In the genomic region with DNA sequence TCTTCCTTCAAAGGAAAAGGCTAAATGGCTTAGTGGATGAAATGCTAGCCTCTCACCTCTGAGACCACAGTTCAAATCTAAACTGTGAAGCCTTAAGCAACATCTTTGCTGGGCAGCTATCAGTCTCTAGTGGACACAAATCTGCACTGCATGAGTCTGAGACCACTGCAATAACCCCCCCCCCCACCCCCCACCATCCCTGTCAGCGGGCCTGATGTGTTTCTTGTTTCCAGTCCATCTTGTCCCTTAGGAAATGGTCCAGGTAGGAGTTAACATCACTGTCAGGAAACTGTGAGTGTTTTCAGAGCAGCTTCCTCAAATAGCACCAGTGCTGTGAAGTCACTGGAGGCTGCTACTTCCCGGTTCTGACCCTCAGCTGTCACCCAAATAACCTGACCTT, we compare ENCODE assay signal across 2 cellular contexts.
TF ChIP-seq lines count a peak whose summit lies in the region.

No MANE protein-coding gene starts in this region.

TF ChIP-seq in HEK293T, 16 proteins besides CTCF, POLR2A, EP300 and RAD21 (continued from another document):
- no peak for TF ChIP-seq ELF4 (IDR thresholded peaks at IDR 0.05)
- TF ChIP-seq BHLHE40 (IDR thresholded peaks at IDR 0.05; ENCODE audit: borderline replicate concordance): no peak
- TF ChIP-seq L3MBTL2 (conservative IDR thresholded peaks at IDR 0.05): no peak
- TF ChIP-seq SUZ12 (IDR thresholded peaks at IDR 0.05): no peak
- TF ChIP-seq HDGF (IDR thresholded peaks at IDR 0.05; ENCODE audit: borderline replicate concordance): no peak
- no peak for TF ChIP-seq FOXM1 (IDR thresholded peaks at IDR 0.05; ENCODE audit: borderline replicate concordance)
- no peak for TF ChIP-seq FOXA1 (IDR thresholded peaks at IDR 0.05)
- TF ChIP-seq CTBP1 (IDR thresholded peaks at IDR 0.05; ENCODE audit: borderline replicate concordance): no peak
- no peak for TF ChIP-seq ZNF384 (IDR thresholded peaks at IDR 0.05)
- TF ChIP-seq NFRKB (IDR thresholded peaks at IDR 0.05): no peak
- TF ChIP-seq TARDBP (IDR thresholded peaks at IDR 0.05): no peak
- TF ChIP-seq ARNT (IDR thresholded peaks at IDR 0.05): no peak
- TF ChIP-seq SP1 (IDR thresholded peaks at IDR 0.05): no peak

TF ChIP-seq in SK-N-SH, 30 proteins besides CTCF, POLR2A, EP300 and RAD21:
- TF ChIP-seq USF2 (IDR thresholded peaks at IDR 0.05; ENCODE audit: borderline replicate concordance, low read depth, low read length) (no peak), RFX5 (IDR thresholded peaks at IDR 0.05; ENCODE audit: low read length) (no peak), YY1 (IDR thresholded peaks at IDR 0.05; ENCODE audit: low read depth) (no peak), MXI1 (IDR thresholded peaks at IDR 0.05; ENCODE audit: low read depth, low read length) (no peak), REST (IDR thresholded peaks at IDR 0.05; ENCODE audit: low read depth, low read length) (no peak), SIN3A (IDR thresholded peaks at IDR 0.05; ENCODE audit: borderline replicate concordance, low read depth, low read length) (no peak), CHD2 (IDR thresholded peaks at IDR 0.05; ENCODE audit: low read length, partially characterized antibody) (peak; percentile 36), TCF12 (IDR thresholded peaks at IDR 0.05) (no peak), TEAD4 (IDR thresholded peaks at IDR 0.05; ENCODE audit: borderline replicate concordance, insufficient read depth) (no peak), JUND (IDR thresholded peaks at IDR 0.05) (no peak), RXRA (IDR thresholded peaks at IDR 0.05; ENCODE audit: borderline replicate concordance, low read depth) (no peak), NRF1 (IDR thresholded peaks at IDR 0.05; ENCODE audit: low read depth, low read length) (no peak), GABPA (IDR thresholded peaks at IDR 0.05; ENCODE audit: low read depth) (no peak), ELF1 (IDR thresholded peaks at IDR 0.05) (no peak), USF1 (IDR thresholded peaks at IDR 0.05; ENCODE audit: borderline replicate concordance, low read depth) (no peak), FOXJ3 (CRISPR knock-in tag; IDR thresholded peaks at IDR 0.05) (no peak), RCOR1 (IDR thresholded peaks at IDR 0.05; ENCODE audit: low read length) (no peak), EZH2phosphoT487 (IDR thresholded peaks at IDR 0.05; ENCODE audit: borderline replicate concordance, low read depth) (no peak), NFIC (IDR thresholded peaks at IDR 0.05; ENCODE audit: borderline replicate concordance) (no peak), GATA2 (CRISPR knock-in tag; IDR thresholded peaks at IDR 0.05) (peak; percentile 16; the same call in 1 of the 2 replicates), SMC3 (IDR thresholded peaks at IDR 0.05; ENCODE audit: low read depth, low read length) (peak; percentile 76)
- TF ChIP-seq, protein P1, sequence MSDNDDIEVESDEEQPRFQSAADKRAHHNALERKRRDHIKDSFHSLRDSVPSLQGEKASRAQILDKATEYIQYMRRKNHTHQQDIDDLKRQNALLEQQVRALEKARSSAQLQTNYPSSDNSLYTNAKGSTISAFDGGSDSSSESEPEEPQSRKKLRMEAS (IDR thresholded peaks at IDR 0.05; ENCODE audit: low read depth): no peak
